ENCODE assay signal across 22 cellular contexts in the genomic region with DNA sequence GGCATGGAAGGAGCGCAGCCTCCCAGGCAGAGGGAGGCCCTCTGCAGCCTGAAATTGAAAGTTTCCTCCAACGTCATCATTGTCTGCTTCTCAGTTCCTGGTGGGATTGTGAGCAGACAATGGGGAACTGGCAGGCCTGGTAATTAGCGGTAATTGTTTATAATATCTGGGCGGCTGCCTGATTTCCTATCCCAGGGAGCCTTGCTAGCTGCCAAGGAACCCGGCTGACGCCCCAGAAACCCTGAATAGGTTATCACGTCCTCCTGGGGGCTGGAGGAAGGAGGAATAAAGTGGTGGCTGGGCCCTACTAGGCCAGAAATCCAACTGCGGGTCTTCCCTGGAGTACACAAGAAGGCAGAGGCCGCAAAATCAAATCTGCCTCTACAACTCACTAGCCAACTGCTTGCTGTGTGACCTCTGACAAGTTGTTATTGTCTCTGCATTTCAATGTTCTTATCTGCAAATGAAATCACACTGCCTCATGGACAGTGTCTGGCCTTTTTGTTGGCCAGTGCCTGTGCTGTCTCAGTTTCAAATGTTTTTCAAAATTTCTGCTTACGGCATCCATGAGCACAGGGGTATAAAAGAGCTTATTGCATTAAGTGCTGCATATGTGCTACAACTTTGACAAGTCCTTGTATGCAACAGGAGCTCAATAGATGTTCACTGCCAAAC. TPM values are rescaled to one million over a fixed set of nuclear protein-coding genes. Genes with fewer than 3 reads are reported as not detected.
A peak's percentile ranks its signal among the peaks of the same experiment; 100 is the strongest.
DNase-seq lines count a peak whose midpoint lies in the region; ATAC-seq and TF ChIP-seq lines count a peak whose summit lies in the region.
"Had no signal": no experiment of that assay in that cellular context is flagged by ENCODE, and none has a peak within 500 bp of the region (broad histone marks: within the 10 kb centered on the region; RNA-seq: fewer than 3 reads in every experiment).

No MANE protein-coding gene starts in this region.

- H4K12ac ChIP-seq in trophoblast cell (ENCODE audit: low read depth, low read length), result no peak overlapping the region

- WGBS in trophoblast cell (ENCODE audit: extremely low coverage, insufficient coverage, insufficient read length), result no CpG with 5 or more reads among the region's 10 CpGs
- 68% methylated on average over 10 of the region's 10 CpGs for WGBS in hepatocyte (ENCODE audit: low lambda C conversion rate, missing lambda C conversion rate)

- H3K27me3 ChIP-seq in left ventricle myocardium inferior (ENCODE audit: low read depth) (peaks cover 20% of the 10 kb centered on the region), trophoblast cell (ENCODE audit: insufficient read depth, low read length) (no peaks in the 10 kb centered on the region), hepatocyte (no peaks in the 10 kb centered on the region)

- TF ChIP-seq CTCF in left ventricle myocardium inferior (IDR thresholded peaks at IDR 0.05; ENCODE audit: borderline replicate concordance), result no peak
- TF ChIP-seq CTCF in hepatocyte (IDR thresholded peaks at IDR 0.05; ENCODE audit: poor library complexity), result no peak

- no peak overlapping the region for H3K23ac ChIP-seq in trophoblast cell (ENCODE audit: low read length)

- no peak overlapping the region for H2AK5ac ChIP-seq in trophoblast cell (ENCODE audit: low read length)

- no peak overlapping the region for H2BK120ac ChIP-seq in trophoblast cell (ENCODE audit: insufficient read depth, low read length, poor library complexity)

- H4K8ac ChIP-seq in trophoblast cell (ENCODE audit: low read depth, low read length), result no peak overlapping the region

- no peaks in the 10 kb centered on the region for H4K20me1 ChIP-seq in hepatocyte (ENCODE audit: insufficient read depth, poor library complexity, severe bottlenecking)

- peak overlapping the region; percentile 89 for H3K27ac ChIP-seq in left ventricle myocardium inferior (replicated peaks)
- H3K27ac ChIP-seq in trophoblast cell (ENCODE audit: low read depth, low read length), result peak overlapping the region; percentile 16
- no peak overlapping the region for H3K27ac ChIP-seq in hepatocyte

- no peaks in the 10 kb centered on the region for H3K36me3 ChIP-seq in left ventricle myocardium inferior
- no peaks in the 10 kb centered on the region for H3K36me3 ChIP-seq in trophoblast cell (ENCODE audit: control insufficient read depth in 1 of 2, insufficient read depth in 2 of 2, low read length in 2 of 2)
- H3K36me3 ChIP-seq in hepatocyte (replicated peaks; ENCODE audit: insufficient read depth, low read depth), result no peaks in the 10 kb centered on the region
- H3K36me3 ChIP-seq: transverse colon had no signal

- no peaks in the 10 kb centered on the region for H3K79me1 ChIP-seq in trophoblast cell (ENCODE audit: low read length)

- H2BK12ac ChIP-seq in trophoblast cell (ENCODE audit: low read length), result no peak overlapping the region

- peak; percentile 21; the same call in 1 of the 2 replicates for TF ChIP-seq EP300 in Ishikawa (IDR thresholded peaks at IDR 0.05; ENCODE audit: borderline replicate concordance)

- no peak overlapping the region for H4K91ac ChIP-seq in trophoblast cell (ENCODE audit: low read depth, low read length)

- H3K79me2 ChIP-seq in trophoblast cell (ENCODE audit: control insufficient read depth, insufficient read depth, low read length, poor library complexity) (no peaks in the 10 kb centered on the region), hepatocyte (no peaks in the 10 kb centered on the region)

- H2AFZ ChIP-seq in trophoblast cell (ENCODE audit: insufficient read depth, low read length, poor library complexity), result no peak overlapping the region
- no peak overlapping the region for H2AFZ ChIP-seq in hepatocyte

- H3K4me3 ChIP-seq in left ventricle myocardium inferior, result no peak overlapping the region
- no peak overlapping the region for H3K4me3 ChIP-seq in trophoblast cell (ENCODE audit: low read depth, low read length)
- H3K4me3 ChIP-seq in hepatocyte, result no peak overlapping the region
- H3K4me3 ChIP-seq: transverse colon had no signal

- intact Hi-C loops in left ventricle myocardium inferior (cut with micrococcal nuclease), result no loop called here

- no peak overlapping the region for H3K18ac ChIP-seq in trophoblast cell (ENCODE audit: low read length)

- H3K4me2 ChIP-seq in trophoblast cell (ENCODE audit: low read length) (no peak overlapping the region), hepatocyte (no peak overlapping the region)

- no peak overlapping the region for H3K4ac ChIP-seq in trophoblast cell (ENCODE audit: low read depth, low read length)

- DNase-seq in SK-N-DZ (ENCODE audit: low spot score) (peak; percentile 65), left ventricle myocardium inferior (no peak), trophoblast cell (no peak), hepatocyte (ENCODE audit: low spot score) (no peak), DMS114 treated with DMSO at 0.1 percent for 48 hours (lab: John Stamatoyannopoulos, UW; ENCODE audit: unreplicated experiment) (no peak)
- DNase-seq: activated CD4-positive, alpha-beta T cell treated with anti-CD3 and anti-CD28 coated beads, Interleukin-2, amount 10 ng/mL, durations not matched to agents 7 days and 5 days; activated naive CD8-positive, alpha-beta T cell treated with anti-CD3 and anti-CD28 coated beads, Interleukin-2, amount 50 U/mL, for 24 hours; CD8-positive, alpha-beta T cell; cortex of kidney; DMS79 treated with DMSO at 0.1 percent for 48 hours; GOT3; mesenchymal stem cell; naive thymus-derived CD4-positive, alpha-beta T cell; NCI-H2029; PC-3; posterior cingulate gyrus; SIG-M5; stimulated activated CD4-positive, alpha-beta T cell treated with anti-CD3 and anti-CD28 coated beads, Interleukin-2, amount 100 ng/mL, for 24 hours; stimulated activated naive CD4-positive, alpha-beta T cell treated with Interleukin-2 at 50 U/mL for 16 hours; transverse colon had no signal

- H3K14ac ChIP-seq in trophoblast cell (ENCODE audit: low read length), result no peak overlapping the region

- no peak for TF ChIP-seq RAD21 in Ishikawa (IDR thresholded peaks at IDR 0.05; ENCODE audit: low read depth)

- H3K4me1 ChIP-seq in left ventricle myocardium inferior, result peaks cover 20% of the 10 kb centered on the region
- peaks cover 10 to 16% of the 10 kb centered on the region in 2 experiments for H3K4me1 ChIP-seq in trophoblast cell (ENCODE audit: control insufficient read depth in 1 of 2, insufficient read depth in 2 of 2, low read length in 2 of 2)
- no peaks in the 10 kb centered on the region for H3K4me1 ChIP-seq in hepatocyte (ENCODE audit: insufficient read depth)
- H3K4me1 ChIP-seq: transverse colon had no signal

- no peaks in the 10 kb centered on the region for H3K9me2 ChIP-seq in hepatocyte (replicated peaks; ENCODE audit: insufficient read depth)

- no peak overlapping the region for H2BK5ac ChIP-seq in trophoblast cell (ENCODE audit: low read depth, low read length, poor library complexity)

- no peaks in the 10 kb centered on the region for H3K9me3 ChIP-seq in left ventricle myocardium inferior (replicated peaks)
- H3K9me3 ChIP-seq in trophoblast cell (ENCODE audit: insufficient read depth, low read depth, low read length), result peaks cover 2% of the 10 kb centered on the region
- H3K9me3 ChIP-seq in hepatocyte (ENCODE audit: low read depth), result no peaks in the 10 kb centered on the region
- H3K9me3 ChIP-seq: transverse colon had no signal

- H3K9ac ChIP-seq in trophoblast cell (ENCODE audit: low read length), result no peak overlapping the region

- no peak for ATAC-seq in HG03439 (IDR thresholded peaks at IDR 0.05; ENCODE audit: unreplicated experiment)
- ATAC-seq: activated naive CD8-positive, alpha-beta T cell treated with anti-CD3 and anti-CD28 coated beads, Interleukin-2, amount 50 U/mL, for 24 hours; CD8-positive, alpha-beta T cell; naive thymus-derived CD4-positive, alpha-beta T cell; PC-3 had no signal

TF ChIP-seq in Ishikawa, 13 proteins besides CTCF, POLR2A, EP300 and RAD21:
- TF ChIP-seq ZBTB7A (IDR thresholded peaks at IDR 0.05; ENCODE audit: low read depth) (0 out of 2 replicates have a peak, but pooled peaks have one; percentile 32), TEAD4 (IDR thresholded peaks at IDR 0.05) (no peak), NFIC (IDR thresholded peaks at IDR 0.05) (peak; percentile 51)

RNA-seq across cellular contexts. Expression of a gene that starts 16.9 kb away (rescaled TPM):
- polyA plus RNA-seq in SK-N-DZ (2014; cell fraction: cytosol; rRNA removed), result 0.10 and 0.61 TPM in 2 replicates
- not detected in 2 replicates for polyA plus RNA-seq in SK-N-DZ (2014; cell fraction: nucleus; rRNA removed)
- total RNA-seq in left ventricle myocardium inferior (0.33 TPM), hepatocyte (0.92 and 1.7 TPM in 2 replicates)
- polyA plus RNA-seq in trophoblast cell (2013), result not detected in 2 replicates
- polyA plus RNA-seq in hepatocyte, result 3.1 and 4.3 TPM in 2 replicates
- total RNA-seq: activated CD4-positive, alpha-beta T cell treated with anti-CD3 and anti-CD28 coated beads, Interleukin-2, amount 10 ng/mL, durations not matched to agents 7 days and 5 days; CD8-positive, alpha-beta T cell had no signal
- polyA plus RNA-seq: naive thymus-derived CD4-positive, alpha-beta T cell had no signal

RNA-seq across cellular contexts. Expression of a gene that starts 47.4 kb away (rescaled TPM):
- polyA plus RNA-seq in SK-N-DZ (2014; cell fraction: cytosol; rRNA removed), result not detected in 2 replicates
- polyA plus RNA-seq in SK-N-DZ (2014; cell fraction: nucleus; rRNA removed), result not detected in 2 replicates
- total RNA-seq in left ventricle myocardium inferior (37.0 TPM), hepatocyte (0.12 and 0.53 TPM in 2 replicates)
- not detected in 2 replicates for polyA plus RNA-seq in trophoblast cell (2013)
- 0.82 TPM in 1 of 2 replicates, not detected in the other for polyA plus RNA-seq in hepatocyte
- total RNA-seq: activated CD4-positive, alpha-beta T cell treated with anti-CD3 and anti-CD28 coated beads, Interleukin-2, amount 10 ng/mL, durations not matched to agents 7 days and 5 days; CD8-positive, alpha-beta T cell; naive thymus-derived CD4-positive, alpha-beta T cell had no signal
- polyA plus RNA-seq: naive thymus-derived CD4-positive, alpha-beta T cell had no signal

RNA-seq across cellular contexts. Expression of a gene that starts 47.7 kb away (rescaled TPM):
- 50.9 and 55.4 TPM in 2 replicates for polyA plus RNA-seq in SK-N-DZ (2014; cell fraction: cytosol; rRNA removed)
- 29.8 and 30.5 TPM in 2 replicates for polyA plus RNA-seq in SK-N-DZ (2014; cell fraction: nucleus; rRNA removed)
- 0.11 TPM for total RNA-seq in left ventricle myocardium inferior
- 0.44 and 0.49 TPM in 2 replicates for polyA plus RNA-seq in trophoblast cell (2013)
- 8.1 and 9.0 TPM in 2 replicates for total RNA-seq in hepatocyte
- 4.9 and 5.1 TPM in 2 replicates for polyA plus RNA-seq in hepatocyte
- total RNA-seq: activated CD4-positive, alpha-beta T cell treated with anti-CD3 and anti-CD28 coated beads, Interleukin-2, amount 10 ng/mL, durations not matched to agents 7 days and 5 days; CD8-positive, alpha-beta T cell; naive thymus-derived CD4-positive, alpha-beta T cell had no signal
- polyA plus RNA-seq: naive thymus-derived CD4-positive, alpha-beta T cell had no signal

Comparison
In these comparisons a context has a peak if more than half of its experiments do, and no peak if none do; other contexts are left out.
1. RNA of a gene that starts 47.4 kb away (total RNA-seq): 37.0 TPM in left ventricle myocardium inferior (single experiment); 0.12 to 0.53 TPM in hepatocyte; every median in the first group is over 10 times any median in the second.